8 cellular contexts compared by ENCODE assay signal in genomic region chr12:25436206-25436912, GRCh38.
DNase-seq lines count a peak whose midpoint lies in the region; ATAC-seq and TF ChIP-seq lines count a peak whose summit lies in the region.

No MANE protein-coding gene starts in this region.

- TF ChIP-seq CTCF in cardiac fibroblast (IDR thresholded peaks at IDR 0.05; ENCODE audit: low read depth, low read length), result peak; percentile 84

- no peaks in the 10 kb centered on the region for H3K27me3 Mint-ChIP-seq in stimulated activated naive CD8-positive, alpha-beta T cell treated with anti-CD3 and anti-CD28 coated beads, Interleukin-15, amount 100 ng/mL, for 72 hours

- H3K4me3 ChIP-seq in Jurkat, Clone E6-1 (ENCODE audit: low read length), result no peak overlapping the region; the same call in 1 of the 2 replicates
- H3K4me3 ChIP-seq in cardiac fibroblast (replicated peaks in 1 of 2; ENCODE audit: low read depth in 2 of 2, low read length in 2 of 2), result peak overlapping the region; percentile 2 to 50

- H3K4me3 Mint-ChIP-seq in stimulated activated naive CD8-positive, alpha-beta T cell treated with anti-CD3 and anti-CD28 coated beads, Interleukin-15, amount 100 ng/mL, for 72 hours, result peak overlapping the region; percentile 42 to 54

- ATAC-seq in GM19328 (IDR thresholded peaks at IDR 0.05; ENCODE audit: unreplicated experiment) (peak; percentile 65), GM18520 (IDR thresholded peaks at IDR 0.05; ENCODE audit: unreplicated experiment) (no peak)
- ATAC-seq in stimulated activated naive CD8-positive, alpha-beta T cell treated with anti-CD3 and anti-CD28 coated beads, Interleukin-15, amount 100 ng/mL, for 72 hours, result peak; percentile 68

- DNase-seq in DMS79 (lab: John Stamatoyannopoulos, UW), result peak; percentile 1
- peak; percentile 72 for DNase-seq in Jurkat, Clone E6-1 (ENCODE audit: low read depth, low spot score)
- peak; percentile 75 for DNase-seq in RPMI7951 (ENCODE audit: low read depth)
- DNase-seq in cardiac fibroblast (ENCODE audit: low read depth in 2 of 2), result peak; percentile 92
- peak; percentile 71 for DNase-seq in kidney glomerular epithelial cell (lab: John Stamatoyannopoulos, UW)
- DNase-seq in stimulated activated naive CD8-positive, alpha-beta T cell treated with anti-CD3 and anti-CD28 coated beads, Interleukin-15, amount 100 ng/mL, for 72 hours, result peak; percentile 23 to 30

- H3K4me1 Mint-ChIP-seq in stimulated activated naive CD8-positive, alpha-beta T cell treated with anti-CD3 and anti-CD28 coated beads, Interleukin-15, amount 100 ng/mL, for 72 hours, result peaks cover 4% of the 10 kb centered on the region

- no peak overlapping the region for H3K27ac Mint-ChIP-seq in stimulated activated naive CD8-positive, alpha-beta T cell treated with anti-CD3 and anti-CD28 coated beads, Interleukin-15, amount 100 ng/mL, for 72 hours

- no peaks in the 10 kb centered on the region for H3K9me3 Mint-ChIP-seq in stimulated activated naive CD8-positive, alpha-beta T cell treated with anti-CD3 and anti-CD28 coated beads, Interleukin-15, amount 100 ng/mL, for 72 hours

Comparison
In these comparisons a context has a peak if more than half of its experiments do, and no peak if none do; other contexts are left out.
1. DNase-seq: peak in every context shown above with its lines; median percentile 92 in cardiac fibroblast; 75 in RPMI7951; 72 in Jurkat, Clone E6-1; 71 in kidney glomerular epithelial cell; 26 in stimulated activated naive CD8-positive, alpha-beta T cell treated with anti-CD3 and anti-CD28 coated beads, Interleukin-15, amount 100 ng/mL, for 72 hours; 1 in DMS79.